ENCODE assay signal across 15 cellular contexts in the genomic region with DNA sequence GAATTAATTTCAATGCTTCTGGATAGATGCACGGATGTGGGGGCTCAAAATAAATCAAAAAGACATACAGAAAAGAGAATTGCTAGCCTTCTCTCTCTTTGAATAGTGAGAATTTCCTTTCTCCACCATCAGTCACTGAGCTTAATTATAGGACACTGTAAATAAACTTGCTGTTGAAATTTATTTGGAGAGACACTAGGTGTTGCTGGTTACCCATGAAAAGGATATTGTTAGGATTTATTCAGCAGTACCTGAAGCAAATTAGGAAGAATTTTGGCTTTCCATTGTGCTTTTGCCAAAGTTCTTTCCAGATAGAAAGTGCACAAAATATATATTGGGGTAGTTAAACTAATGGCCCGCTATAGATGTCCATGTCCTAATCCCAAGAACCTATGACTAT. TPM values are rescaled to one million over a fixed set of nuclear protein-coding genes. Genes with fewer than 3 reads are reported as not detected.
DNase-seq lines count a peak whose midpoint lies in the region; ATAC-seq, FAIRE-seq and TF ChIP-seq lines count a peak whose summit lies in the region.
"Had no signal": no experiment of that assay in that cellular context is flagged by ENCODE, and none has a peak within 500 bp of the region (broad histone marks: within the 10 kb centered on the region; RNA-seq: fewer than 3 reads in every experiment).

No MANE protein-coding gene starts in this region.

- no peaks in the 10 kb centered on the region for H3K79me1 ChIP-seq in mesenchymal stem cell (replicated peaks; ENCODE audit: low read length, poor library complexity, severe bottlenecking)

- H3K27me3 ChIP-seq in SK-N-SH (ENCODE audit: insufficient read depth) (no peaks in the 10 kb centered on the region), psoas muscle (ENCODE audit: insufficient read depth in 3 of 3, low read length in 2 of 3) (no peaks in the 10 kb centered on the region), mesenchymal stem cell (ENCODE audit: control insufficient read depth in 1 of 2, insufficient read depth in 1 of 2, low read length in 2 of 2) (no peaks in the 10 kb centered on the region)

- TF ChIP-seq POLR2A in H54 (IDR thresholded peaks at IDR 0.05; ENCODE audit: low read depth, low read length) = no peak

- no peaks in the 10 kb centered on the region for H3K79me2 ChIP-seq in SK-N-SH (ENCODE audit: insufficient read depth)

- no peak overlapping the region for H2BK12ac ChIP-seq in mesenchymal stem cell (ENCODE audit: low read length in 2 of 2)

- ATAC-seq in SK-N-SH treated with all-trans-retinoic acid at 6 μM for 48 hours (no peak), psoas muscle (no peak)
- ATAC-seq: Panc1 had no signal

- TF ChIP-seq RAD21 in SK-N-SH (IDR thresholded peaks at IDR 0.05; ENCODE audit: low read length) = peak; percentile 42

- no peaks in the 10 kb centered on the region for H3K4me1 ChIP-seq in SK-N-SH (ENCODE audit: control insufficient read depth in 1 of 2, insufficient read depth in 2 of 2, low read depth in 1 of 2, low read length in 1 of 2)
- no peaks in the 10 kb centered on the region for H3K4me1 ChIP-seq in psoas muscle
- H3K4me1 ChIP-seq in mesenchymal stem cell (ENCODE audit: control insufficient read depth, insufficient read depth, low read depth, low read length) = no peaks in the 10 kb centered on the region

- H2BK120ac ChIP-seq in mesenchymal stem cell (ENCODE audit: low read depth, low read length) = no peak overlapping the region

- no peak overlapping the region for H3K18ac ChIP-seq in mesenchymal stem cell (ENCODE audit: low read depth in 1 of 2, low read length in 2 of 2)

- WGBS in SK-N-SH (ENCODE audit: low lambda C conversion rate) = 35% methylated on average over 2 of the region's 2 CpGs
- 70 to 77% (median 72%) methylated on average over 2 of the region's 2 CpGs for WGBS in psoas muscle, 3 donors
- WGBS in mesenchymal stem cell = 83% methylated on average over 1 of the region's 2 CpGs

- H3K4ac ChIP-seq in mesenchymal stem cell (ENCODE audit: low read depth in 1 of 2, low read length in 2 of 2) = no peak overlapping the region

- peak; percentile 31 for TF ChIP-seq CTCF in SK-N-SH (IDR thresholded peaks at IDR 0.05)
- TF ChIP-seq CTCF in VCaP (conservative IDR thresholded peaks at IDR 0.05) = peak; percentile 60
- TF ChIP-seq CTCF in fibroblast of mammary gland (conservative IDR thresholded peaks at IDR 0.05; ENCODE audit: control insufficient read depth, insufficient read depth, low read depth, low read length) = peak; percentile 12
- peak; percentile 16 for TF ChIP-seq CTCF in psoas muscle (IDR thresholded peaks at IDR 0.05)

- H2BK15ac ChIP-seq in mesenchymal stem cell (ENCODE audit: low read depth, poor library complexity, severe bottlenecking) = no peak overlapping the region

- no peak overlapping the region for H3K23ac ChIP-seq in mesenchymal stem cell (ENCODE audit: low read length in 2 of 2)

- H4K20me1 ChIP-seq in SK-N-SH (ENCODE audit: insufficient read depth) = no peaks in the 10 kb centered on the region

- no peak overlapping the region for H3K4me2 ChIP-seq in SK-N-SH
- H3K4me2 ChIP-seq in mesenchymal stem cell (ENCODE audit: low read length, poor library complexity, severe bottlenecking) = no peak overlapping the region

- H3K36me3 ChIP-seq in SK-N-SH (replicated peaks in 1 of 2; ENCODE audit: control insufficient read depth in 1 of 2, insufficient read depth in 2 of 2, low read length in 1 of 2) (no peaks in the 10 kb centered on the region), psoas muscle (ENCODE audit: insufficient read depth in 1 of 2, low read depth in 1 of 2) (no peaks in the 10 kb centered on the region), mesenchymal stem cell (ENCODE audit: control insufficient read depth in 1 of 2, insufficient read depth in 2 of 2, low read depth in 1 of 2, low read length in 2 of 2) (no peaks in the 10 kb centered on the region)

- H3K9ac ChIP-seq in SK-N-SH = no peak overlapping the region
- no peak overlapping the region for H3K9ac ChIP-seq in mesenchymal stem cell (ENCODE audit: low read length)

- intact Hi-C loops in psoas muscle (cut with DNase I) = loop anchor here in 1 of 2 donors (5.0 kb wide), 1 partner anchor 649 kb away; no protein-coding TSS in a partner anchor

- H2AK5ac ChIP-seq in mesenchymal stem cell (ENCODE audit: low read length, severe bottlenecking) = no peak overlapping the region

- no peak overlapping the region for H4K91ac ChIP-seq in mesenchymal stem cell (ENCODE audit: low read length)

- POLR2A ChIA-PET in SK-N-SH (lab: Yijun Ruan, JAX) = no interaction called here

- H3F3A ChIP-seq in SK-N-SH (replicated peaks; ENCODE audit: insufficient read depth) = no peaks in the 10 kb centered on the region

- CTCF ChIA-PET in SK-N-SH (lab: Yijun Ruan, JAX) = no interaction called here

- no peak for TF ChIP-seq EP300 in SK-N-SH (IDR thresholded peaks at IDR 0.05; ENCODE audit: borderline replicate concordance in 1 of 2, low read depth in 1 of 2, low read length in 1 of 2)

- H3K9me2 ChIP-seq in SK-N-SH = no peaks in the 10 kb centered on the region

- no peak overlapping the region for H2BK5ac ChIP-seq in mesenchymal stem cell (ENCODE audit: low read depth, low read length, poor library complexity, severe bottlenecking)

- no peak overlapping the region for H3K27ac ChIP-seq in SK-N-SH (ENCODE audit: low read depth in 2 of 2, low read length in 1 of 2)
- H3K27ac ChIP-seq in VCaP = no peak overlapping the region
- H3K27ac ChIP-seq in psoas muscle = no peak overlapping the region
- no peak overlapping the region for H3K27ac ChIP-seq in mesenchymal stem cell (ENCODE audit: low read length, poor library complexity, severe bottlenecking)

- no peak overlapping the region for H4K8ac ChIP-seq in mesenchymal stem cell (ENCODE audit: low read length)

- H3K4me3 ChIP-seq in SK-N-SH (ENCODE audit: low read depth in 2 of 2, low read length in 1 of 2) = no peak overlapping the region
- H3K4me3 ChIP-seq in fibroblast of mammary gland (ENCODE audit: control insufficient read depth, low read depth, low read length) = no peak overlapping the region
- no peak overlapping the region for H3K4me3 ChIP-seq in psoas muscle
- no peak overlapping the region for H3K4me3 ChIP-seq in mesenchymal stem cell (ENCODE audit: insufficient read depth in 1 of 2, low read depth in 1 of 2, low read length in 2 of 2)

- H2AFZ ChIP-seq in SK-N-SH (ENCODE audit: low read depth) (no peak overlapping the region), mesenchymal stem cell (ENCODE audit: low read depth, low read length) (no peak overlapping the region)

- DNase-seq in SK-N-SH (no peak), fibroblast of mammary gland (ENCODE audit: low read depth) (no peak), psoas muscle (no peak), inferior parietal cortex (ENCODE audit: extremely low spot score) (no peak), mesenchymal stem cell (no peak), H54 (ENCODE audit: insufficient read length, low spot score) (no peak)
- DNase-seq: COR-L47, DMS53, GF-D8, NCI-H1092 treated with DMSO at 0.1 percent for 48 hours, NCI-H1694 treated with DMSO at 0.1 percent for 48 hours, SHP77 treated with DMSO at 0.1 percent for 48 hours had no signal

- no peak overlapping the region for H3K14ac ChIP-seq in mesenchymal stem cell (ENCODE audit: low read length in 2 of 2)

- no peak for FAIRE-seq in H54 (lab: Jason Lieb, UNC)

- no peaks in the 10 kb centered on the region for H3K9me3 ChIP-seq in SK-N-SH
- no peaks in the 10 kb centered on the region for H3K9me3 ChIP-seq in psoas muscle
- peaks cover under 1% of the 10 kb centered on the region for H3K9me3 ChIP-seq in mesenchymal stem cell (ENCODE audit: control insufficient read depth, low read length)

TF ChIP-seq in SK-N-SH, 30 proteins besides CTCF, POLR2A, EP300 and RAD21:
- no peak for TF ChIP-seq MXI1 (IDR thresholded peaks at IDR 0.05; ENCODE audit: low read depth, low read length)
- TF ChIP-seq RXRA (IDR thresholded peaks at IDR 0.05; ENCODE audit: borderline replicate concordance, low read depth) = no peak
- TF ChIP-seq FOXM1 (IDR thresholded peaks at IDR 0.05; ENCODE audit: low read depth) = no peak
- TF ChIP-seq GATA2 (CRISPR knock-in tag; IDR thresholded peaks at IDR 0.05) = no peak

TF ChIP-seq in SK-N-SH treated with all-trans-retinoic acid at 6 μM for 48 hours, 23 proteins besides CTCF, POLR2A, EP300 and RAD21 (continues in another document):
- TF ChIP-seq, protein P1, sequence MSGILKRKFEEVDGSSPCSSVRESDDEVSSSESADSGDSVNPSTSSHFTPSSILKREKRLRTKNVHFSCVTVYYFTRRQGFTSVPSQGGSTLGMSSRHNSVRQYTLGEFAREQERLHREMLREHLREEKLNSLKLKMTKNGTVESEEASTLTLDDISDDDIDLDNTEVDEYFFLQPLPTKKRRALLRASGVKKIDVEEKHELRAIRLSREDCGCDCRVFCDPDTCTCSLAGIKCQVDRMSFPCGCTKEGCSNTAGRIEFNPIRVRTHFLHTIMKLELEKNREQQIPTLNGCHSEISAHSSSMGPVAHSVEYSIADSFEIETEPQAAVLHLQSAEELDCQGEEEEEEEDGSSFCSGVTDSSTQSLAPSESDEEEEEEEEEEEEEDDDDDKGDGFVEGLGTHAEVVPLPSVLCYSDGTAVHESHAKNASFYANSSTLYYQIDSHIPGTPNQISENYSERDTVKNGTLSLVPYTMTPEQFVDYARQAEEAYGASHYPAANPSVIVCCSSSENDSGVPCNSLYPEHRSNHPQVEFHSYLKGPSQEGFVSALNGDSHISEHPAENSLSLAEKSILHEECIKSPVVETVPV (CRISPR knock-in tag; IDR thresholded peaks at IDR 0.05) = no peak
- no peak for TF ChIP-seq ZNF8 (CRISPR knock-in tag; IDR thresholded peaks at IDR 0.05)

RNA-seq across cellular contexts. Expression of a gene that starts 27.6 kb away (rescaled TPM):
- polyA plus RNA-seq in SK-N-SH (2012; rRNA removed) = 8.4 and 10.3 TPM in 2 replicates
- 8.2 and 9.4 TPM in 2 replicates for polyA plus RNA-seq in SK-N-SH (2012; cell fraction: cytosol; rRNA removed)
- polyA plus RNA-seq in SK-N-SH (2012; cell fraction: nucleus; rRNA removed) = 6.7 and 8.0 TPM in 2 replicates
- total RNA-seq in psoas muscle = 10 to 100 TPM in 2 of 4 donors, 1 to 10 TPM in 2; 8.2 to 12.4 (median 9.3) TPM
- 10 to 100 TPM in 1 of 3 donors, 1 to 10 TPM in 2; 6.1 to 24.0 (median 7.3) TPM for polyA plus RNA-seq in psoas muscle
- polyA plus RNA-seq in mesenchymal stem cell (2013, experiment 1 of 2) = 7.7 TPM
- polyA plus RNA-seq in mesenchymal stem cell (2013, experiment 2 of 2) = 7.9 TPM

RNA-seq across cellular contexts. Expression of a gene that starts 30.4 kb away (rescaled TPM):
- polyA plus RNA-seq in SK-N-SH (2012; rRNA removed) = 466 and 562 TPM in 2 replicates
- 342 and 432 TPM in 2 replicates for polyA plus RNA-seq in SK-N-SH (2012; cell fraction: cytosol; rRNA removed)
- polyA plus RNA-seq in SK-N-SH (2012; cell fraction: nucleus; rRNA removed) = 291 and 294 TPM in 2 replicates
- total RNA-seq in psoas muscle = 100 to 1,000 TPM in 1 of 4 donors, 10 to 100 TPM in 3; 78.7 to 118 (median 89.8) TPM
- polyA plus RNA-seq in psoas muscle = 100 to 1,000 TPM in 2 of 3 donors, 10 to 100 TPM in 1; 84.8 to 111 (median 107) TPM
- 88.9 TPM for polyA plus RNA-seq in mesenchymal stem cell (2013, experiment 1 of 2)
- polyA plus RNA-seq in mesenchymal stem cell (2013, experiment 2 of 2) = 83.2 TPM

RNA-seq across cellular contexts. Expression of a gene that starts 35.7 kb away (rescaled TPM):
- 2.4 and 2.5 TPM in 2 replicates for polyA plus RNA-seq in SK-N-SH (2012; rRNA removed)
- polyA plus RNA-seq in SK-N-SH (2012; cell fraction: cytosol; rRNA removed) = 3.2 and 4.1 TPM in 2 replicates
- 2.0 and 2.1 TPM in 2 replicates for polyA plus RNA-seq in SK-N-SH (2012; cell fraction: nucleus; rRNA removed)
- total RNA-seq in psoas muscle = under 1 TPM in 2 of 4 donors, not detected in 2; 0.34 to 0.42 TPM
- under 1 TPM; 0.06 to 0.76 (median 0.17) TPM for polyA plus RNA-seq in psoas muscle
- 0.80 TPM for polyA plus RNA-seq in mesenchymal stem cell (2013, experiment 1 of 2)
- 1.0 TPM for polyA plus RNA-seq in mesenchymal stem cell (2013, experiment 2 of 2)
